In the genomic region with DNA sequence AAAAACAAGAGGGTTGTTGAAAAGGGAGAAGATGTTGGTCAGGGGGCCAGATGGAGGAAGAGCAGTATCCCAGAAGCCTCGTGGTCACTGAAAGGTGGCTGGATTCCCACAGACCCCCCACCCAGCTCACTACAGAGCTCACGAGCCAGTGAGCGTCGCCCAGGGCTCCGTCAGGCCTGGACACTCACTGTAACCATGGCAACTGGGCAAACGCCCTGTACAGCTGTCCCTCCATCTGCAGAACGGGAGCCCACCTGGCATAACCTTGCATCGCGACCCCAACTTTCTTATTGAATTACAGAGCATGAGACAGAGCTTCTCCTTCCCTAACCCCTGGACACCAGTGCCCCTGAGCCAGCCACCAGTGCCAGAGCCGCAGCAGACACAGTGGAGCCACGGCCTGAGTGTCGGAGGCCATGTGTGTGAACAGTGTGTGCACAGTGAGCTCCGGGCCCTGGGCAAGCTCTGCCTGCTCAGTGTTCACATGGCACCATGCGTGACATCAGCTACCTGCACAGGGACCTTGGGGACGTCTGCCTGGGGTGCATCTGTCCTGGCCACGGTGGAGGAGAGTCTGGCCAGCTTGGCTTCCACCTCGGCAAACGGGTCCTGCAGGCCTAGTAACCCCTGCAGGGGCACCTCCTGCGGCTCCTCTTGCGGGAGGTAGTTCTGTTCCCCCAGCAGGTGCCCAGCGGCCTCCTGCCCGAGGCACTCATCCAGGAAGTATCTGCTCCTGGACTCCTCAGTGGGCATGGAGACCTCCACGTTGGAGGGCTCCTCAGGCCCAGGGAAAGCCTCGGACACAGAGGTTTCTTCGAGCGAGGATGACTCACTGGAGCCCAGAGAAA, we compare ENCODE assay signal across 1 cellular context.
A peak's percentile ranks its signal among the peaks of the same experiment; 100 is the strongest.
TF ChIP-seq lines count a peak whose summit lies in the region.

No MANE protein-coding gene starts in this region.

TF ChIP-seq in HepG2, 621 proteins besides CTCF, POLR2A, EP300 and RAD21:
- TF ChIP-seq, protein P1, sequence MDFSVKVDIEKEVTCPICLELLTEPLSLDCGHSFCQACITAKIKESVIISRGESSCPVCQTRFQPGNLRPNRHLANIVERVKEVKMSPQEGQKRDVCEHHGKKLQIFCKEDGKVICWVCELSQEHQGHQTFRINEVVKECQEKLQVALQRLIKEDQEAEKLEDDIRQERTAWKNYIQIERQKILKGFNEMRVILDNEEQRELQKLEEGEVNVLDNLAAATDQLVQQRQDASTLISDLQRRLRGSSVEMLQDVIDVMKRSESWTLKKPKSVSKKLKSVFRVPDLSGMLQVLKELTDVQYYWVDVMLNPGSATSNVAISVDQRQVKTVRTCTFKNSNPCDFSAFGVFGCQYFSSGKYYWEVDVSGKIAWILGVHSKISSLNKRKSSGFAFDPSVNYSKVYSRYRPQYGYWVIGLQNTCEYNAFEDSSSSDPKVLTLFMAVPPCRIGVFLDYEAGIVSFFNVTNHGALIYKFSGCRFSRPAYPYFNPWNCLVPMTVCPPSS (IDR thresholded peaks at IDR 0.05) = no peak
- TF ChIP-seq RFX1 (IDR thresholded peaks at IDR 0.05) (peak; percentile 69), RFX3 (CRISPR knock-in tag; IDR thresholded peaks at IDR 0.05) (peak; percentile 62)
- TF ChIP-seq, protein P2, sequence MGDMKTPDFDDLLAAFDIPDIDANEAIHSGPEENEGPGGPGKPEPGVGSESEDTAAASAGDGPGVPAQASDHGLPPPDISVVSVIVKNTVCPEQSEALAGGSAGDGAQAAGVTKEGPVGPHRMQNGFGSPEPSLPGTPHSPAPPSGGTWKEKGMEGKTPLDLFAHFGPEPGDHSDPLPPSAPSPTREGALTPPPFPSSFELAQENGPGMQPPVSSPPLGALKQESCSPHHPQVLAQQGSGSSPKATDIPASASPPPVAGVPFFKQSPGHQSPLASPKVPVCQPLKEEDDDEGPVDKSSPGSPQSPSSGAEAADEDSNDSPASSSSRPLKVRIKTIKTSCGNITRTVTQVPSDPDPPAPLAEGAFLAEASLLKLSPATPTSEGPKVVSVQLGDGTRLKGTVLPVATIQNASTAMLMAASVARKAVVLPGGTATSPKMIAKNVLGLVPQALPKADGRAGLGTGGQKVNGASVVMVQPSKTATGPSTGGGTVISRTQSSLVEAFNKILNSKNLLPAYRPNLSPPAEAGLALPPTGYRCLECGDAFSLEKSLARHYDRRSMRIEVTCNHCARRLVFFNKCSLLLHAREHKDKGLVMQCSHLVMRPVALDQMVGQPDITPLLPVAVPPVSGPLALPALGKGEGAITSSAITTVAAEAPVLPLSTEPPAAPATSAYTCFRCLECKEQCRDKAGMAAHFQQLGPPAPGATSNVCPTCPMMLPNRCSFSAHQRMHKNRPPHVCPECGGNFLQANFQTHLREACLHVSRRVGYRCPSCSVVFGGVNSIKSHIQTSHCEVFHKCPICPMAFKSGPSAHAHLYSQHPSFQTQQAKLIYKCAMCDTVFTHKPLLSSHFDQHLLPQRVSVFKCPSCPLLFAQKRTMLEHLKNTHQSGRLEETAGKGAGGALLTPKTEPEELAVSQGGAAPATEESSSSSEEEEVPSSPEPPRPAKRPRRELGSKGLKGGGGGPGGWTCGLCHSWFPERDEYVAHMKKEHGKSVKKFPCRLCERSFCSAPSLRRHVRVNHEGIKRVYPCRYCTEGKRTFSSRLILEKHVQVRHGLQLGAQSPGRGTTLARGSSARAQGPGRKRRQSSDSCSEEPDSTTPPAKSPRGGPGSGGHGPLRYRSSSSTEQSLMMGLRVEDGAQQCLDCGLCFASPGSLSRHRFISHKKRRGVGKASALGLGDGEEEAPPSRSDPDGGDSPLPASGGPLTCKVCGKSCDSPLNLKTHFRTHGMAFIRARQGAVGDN (CRISPR knock-in tag; IDR thresholded peaks at IDR 0.05) = peak; percentile 8; the same call in 1 of the 2 replicates
